In the genomic region with DNA sequence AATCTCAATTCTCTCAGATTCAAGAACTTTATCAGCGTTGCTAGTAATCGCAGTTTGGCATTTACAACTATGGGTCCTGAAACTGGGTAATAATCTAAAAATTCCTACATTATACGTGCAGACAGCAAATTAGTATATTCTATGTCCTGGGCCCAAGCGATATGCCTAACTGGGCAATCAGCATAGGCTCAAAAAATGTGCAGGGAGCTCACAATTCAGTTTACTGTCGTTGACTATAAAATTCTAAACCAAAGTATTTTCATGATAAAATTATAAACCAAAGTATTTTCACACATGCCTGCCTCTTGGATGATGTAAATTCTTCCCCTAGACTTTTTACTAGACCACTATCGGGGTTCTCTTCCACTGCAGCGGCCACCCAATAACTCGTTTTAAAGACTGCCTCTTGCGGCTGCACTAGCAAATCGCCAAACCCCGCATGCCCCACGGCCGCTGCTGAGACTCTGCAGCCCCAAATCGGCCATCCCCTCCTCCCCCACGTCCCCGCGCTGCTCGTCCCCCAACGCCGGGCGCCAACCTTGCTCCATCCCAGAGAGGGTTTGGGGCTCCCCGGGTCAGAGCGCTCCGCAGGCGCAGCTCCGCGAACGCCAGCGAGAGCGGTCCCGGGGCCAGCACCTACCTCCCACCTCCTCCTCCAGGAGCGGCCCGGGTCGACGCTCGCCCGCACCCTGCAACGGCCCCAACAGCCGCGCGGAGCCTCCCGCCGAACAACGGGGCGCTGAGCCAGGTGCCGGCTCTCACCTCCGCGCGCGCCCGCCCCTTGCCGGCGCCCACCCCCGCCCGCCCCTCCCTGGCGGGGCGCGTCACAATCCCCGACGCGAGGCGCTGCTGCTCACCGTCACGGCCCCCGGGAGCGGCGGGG, we compare ENCODE assay signal across 8 cellular contexts. TPM values are rescaled to one million over a fixed set of nuclear protein-coding genes. Genes with fewer than 3 reads are reported as not detected.
A peak's percentile ranks its signal among the peaks of the same experiment; 100 is the strongest.
DNase-seq lines count a peak whose midpoint lies in the region; ATAC-seq, FAIRE-seq and TF ChIP-seq lines count a peak whose summit lies in the region.

No MANE protein-coding gene starts in this region.

- TF ChIP-seq EP300 in A549 (IDR thresholded peaks at IDR 0.05), result no peak

- TF ChIP-seq CTCF in A549 (IDR thresholded peaks at IDR 0.05), result peak; percentile 26

- CTCF ChIA-PET in A549 (lab: Yijun Ruan, JAX), result interaction anchor here (0.9 to 1.2 kb wide), 3 partner anchors 10 to 64 kb away, joined by 3 read pairs; no protein-coding TSS in a partner anchor

- no peak for TF ChIP-seq RAD21 in A549 (conservative IDR thresholded peaks at IDR 0.05 in 1 of 2, IDR thresholded peaks at IDR 0.05 in 1 of 2)

- DNase-seq in A549 (ENCODE audit: low read depth in 1 of 2, low spot score in 1 of 2) (peak; percentile 18 to 39), NCI-H510A treated with DMSO at 0.1 percent for 48 hours (lab: John Stamatoyannopoulos, UW) (peak; percentile 93), amygdala (lab: John Stamatoyannopoulos, UW) (peak in 52 of 56 donors; percentile 9 to 82 (median 60)), hypothalamus (lab: John Stamatoyannopoulos, UW) (peak in 48 of 51 donors; percentile 28 to 87 (median 64)), sciatic nerve (ENCODE audit: low spot score) (peak; percentile 78), OCI-M2 (lab: John Stamatoyannopoulos, UW; ENCODE audit: unreplicated experiment) (no peak)

- peak overlapping the region; percentile 99 for H3K4me3 ChIP-seq in A549
- peak overlapping the region; percentile 86 for H3K4me3 ChIP-seq in GM08714 (ENCODE audit: low read length)

- peak overlapping the region; percentile 92 for H3K4me2 ChIP-seq in A549

- no peak for TF ChIP-seq POLR2A in A549 (IDR thresholded peaks at IDR 0.05; ENCODE audit: low read length)

- intact Hi-C loops in sciatic nerve (cut with DNase I), result no loop called here

- no peaks in the 10 kb centered on the region for H3K9me3 ChIP-seq in A549

- POLR2A ChIA-PET in A549 (lab: Yijun Ruan, JAX), result no interaction called here

- WGBS in A549 (ENCODE audit: missing lambda C conversion rate), result 21% methylated on average over 8 of the region's 67 CpGs

- FAIRE-seq in A549 (lab: Jason Lieb, UNC), result no peak

- H3K27ac ChIP-seq in A549, result peak overlapping the region; percentile 99 to 100

- peaks cover 19% of the 10 kb centered on the region; the same call in 2 of the 3 replicates for H3K4me1 ChIP-seq in A549

- ATAC-seq in A549 (peak; percentile 78 to 81), HG02981 (IDR thresholded peaks at IDR 0.05; ENCODE audit: unreplicated experiment) (peak; percentile 34), sciatic nerve (peak; percentile 50)

TF ChIP-seq in A549, 52 proteins besides CTCF, POLR2A, EP300 and RAD21:
- TF ChIP-seq HOXA7 (CRISPR knock-in tag; IDR thresholded peaks at IDR 0.05) (no peak), NFE2L2 (conservative IDR thresholded peaks at IDR 0.05; ENCODE audit: low read length) (no peak)
- TF ChIP-seq, protein P1, sequence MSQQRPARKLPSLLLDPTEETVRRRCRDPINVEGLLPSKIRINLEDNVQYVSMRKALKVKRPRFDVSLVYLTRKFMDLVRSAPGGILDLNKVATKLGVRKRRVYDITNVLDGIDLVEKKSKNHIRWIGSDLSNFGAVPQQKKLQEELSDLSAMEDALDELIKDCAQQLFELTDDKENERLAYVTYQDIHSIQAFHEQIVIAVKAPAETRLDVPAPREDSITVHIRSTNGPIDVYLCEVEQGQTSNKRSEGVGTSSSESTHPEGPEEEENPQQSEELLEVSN (IDR thresholded peaks at IDR 0.05; ENCODE audit: borderline replicate concordance, low read depth), result no peak

RNA-seq across cellular contexts. Expression of gene SSX2IP, which starts 0.5 kb away (rescaled TPM):
- polyA plus RNA-seq in A549 (2011; rRNA removed) (14.7 and 20.6 TPM in 2 replicates), A549 (2017; fragmentation: RNase III; extraction: RNeasy Plus Mini Kit Qiagen cat#74134 plus additional on column Dnase treatment) (13.7 to 15.2 TPM (median 14.8 TPM) in 3 replicates)
- polyA plus RNA-seq in A549 (2012; cell fraction: cytosol; rRNA removed), result 3.0 and 3.1 TPM in 2 replicates
- polyA plus RNA-seq in A549 (2012; cell fraction: nucleus; rRNA removed), result 1.7 and 2.4 TPM in 2 replicates
- 3.7 and 4.5 TPM in 2 replicates for polyA minus RNA-seq in A549 (2011; rRNA and poly(A)+ RNA removed)
- total RNA-seq in sciatic nerve, result 10.9 TPM
